ENCODE assay signal across 18 cellular contexts in genomic region chr5:89276566-89277305, GRCh38.
DNase-seq lines count a peak whose midpoint lies in the region; ATAC-seq, FAIRE-seq and TF ChIP-seq lines count a peak whose summit lies in the region.
"Had no signal": no experiment of that assay in that cellular context is flagged by ENCODE, and none has a peak within 500 bp of the region (broad histone marks: within the 10 kb centered on the region; RNA-seq: fewer than 3 reads in every experiment).

No MANE protein-coding gene starts in this region.

- H3K79me1 ChIP-seq in mesenchymal stem cell (replicated peaks; ENCODE audit: low read length, poor library complexity, severe bottlenecking): no peaks in the 10 kb centered on the region

- H4K8ac ChIP-seq in mesenchymal stem cell (ENCODE audit: low read length): no peak overlapping the region

- H3K4ac ChIP-seq in mesenchymal stem cell (ENCODE audit: low read depth in 1 of 2, low read length in 2 of 2): no peak overlapping the region

- no peak overlapping the region for H4K91ac ChIP-seq in mesenchymal stem cell (ENCODE audit: low read length)

- H2BK5ac ChIP-seq in mesenchymal stem cell (ENCODE audit: low read depth, low read length, poor library complexity, severe bottlenecking): no peak overlapping the region

- H3K23ac ChIP-seq in mesenchymal stem cell (ENCODE audit: low read length in 2 of 2): no peak overlapping the region

- no peak overlapping the region for H3K4me2 ChIP-seq in mesenchymal stem cell (ENCODE audit: low read length, poor library complexity, severe bottlenecking)

- H3K14ac ChIP-seq in mesenchymal stem cell (ENCODE audit: low read length in 2 of 2): no peak overlapping the region

- H3K27ac ChIP-seq in mesenchymal stem cell (ENCODE audit: low read length, poor library complexity, severe bottlenecking): no peak overlapping the region
- H3K27ac ChIP-seq in ascending aorta: no peak overlapping the region
- H3K27ac ChIP-seq: neutrophil had no signal

- no peak overlapping the region for H2BK15ac ChIP-seq in mesenchymal stem cell (ENCODE audit: low read depth, poor library complexity, severe bottlenecking)

- no peak overlapping the region for H2AK5ac ChIP-seq in mesenchymal stem cell (ENCODE audit: low read length, severe bottlenecking)

- 39% methylated on average over 1 of the region's 1 CpG for WGBS in mesenchymal stem cell

- no peak overlapping the region for H3K18ac ChIP-seq in mesenchymal stem cell (ENCODE audit: low read depth in 1 of 2, low read length in 2 of 2)

- H3K4me1 ChIP-seq in mesenchymal stem cell (ENCODE audit: control insufficient read depth, insufficient read depth, low read depth, low read length) (no peaks in the 10 kb centered on the region), ascending aorta (peaks cover 0 to 8% of the 10 kb centered on the region in 2 donors)

- intact Hi-C loops in ascending aorta (cut with DNase I): no loop called here

- no peak overlapping the region for H3K9ac ChIP-seq in mesenchymal stem cell (ENCODE audit: low read length)

- no peak overlapping the region for H2AFZ ChIP-seq in mesenchymal stem cell (ENCODE audit: low read depth, low read length)

- no peak for FAIRE-seq in bronchial epithelial cell (lab: Jason Lieb, UNC)

- no peaks in the 10 kb centered on the region for H3K27me3 ChIP-seq in bronchial epithelial cell (ENCODE audit: control insufficient read depth, insufficient read depth, low read length)
- no peaks in the 10 kb centered on the region for H3K27me3 ChIP-seq in mesenchymal stem cell (ENCODE audit: control insufficient read depth in 1 of 2, insufficient read depth in 1 of 2, low read length in 2 of 2)
- H3K27me3 ChIP-seq in ascending aorta: no peaks in the 10 kb centered on the region
- H3K27me3 ChIP-seq: neutrophil had no signal

- TF ChIP-seq CTCF in bronchial epithelial cell (IDR thresholded peaks at IDR 0.05; ENCODE audit: insufficient read depth, low read length, severe bottlenecking) (no peak), ascending aorta (IDR thresholded peaks at IDR 0.05) (no peak)

- DNase-seq in GM03348 (ENCODE audit: low spot score): peak; percentile 9
- DNase-seq in NCI-H226: peak; percentile 22
- DNase-seq in bronchial epithelial cell (ENCODE audit: low read depth): peak; percentile 95
- peak; percentile 52 for DNase-seq in mesenchymal stem cell
- DNase-seq in ascending aorta (ENCODE audit: low spot score in 2 of 2): no peak
- no peak for DNase-seq in occipital lobe (lab: John Stamatoyannopoulos, UW)
- no peak for DNase-seq in SIG-M5 (lab: John Stamatoyannopoulos, UW)
- DNase-seq: activated CD4-positive, alpha-beta T cell treated with anti-CD3 and anti-CD28 coated beads for 48 hours; aorta; CD8-positive, alpha-beta memory T cell; hippocampal formation; midbrain; NCI-H1048; NCI-H526; right cardiac atrium; stimulated activated naive CD8-positive, alpha-beta T cell treated with anti-CD3 and anti-CD28 coated beads, Interleukin-15, amount 100 ng/mL, for 72 hours had no signal

- no peak overlapping the region for H3K4me3 ChIP-seq in bronchial epithelial cell (ENCODE audit: low read depth, low read length)
- no peak overlapping the region for H3K4me3 ChIP-seq in mesenchymal stem cell (ENCODE audit: insufficient read depth in 1 of 2, low read depth in 1 of 2, low read length in 2 of 2)
- no peak overlapping the region for H3K4me3 ChIP-seq in ascending aorta

- peak overlapping the region in 1 of 2 experiments; percentile 32 for H2BK12ac ChIP-seq in mesenchymal stem cell (ENCODE audit: low read length in 2 of 2)

- H3K9me3 ChIP-seq in mesenchymal stem cell (ENCODE audit: control insufficient read depth, low read length) (no peaks in the 10 kb centered on the region), ascending aorta (no peaks in the 10 kb centered on the region)
- H3K9me3 ChIP-seq: neutrophil had no signal

- no peaks in the 10 kb centered on the region for H3K36me3 ChIP-seq in bronchial epithelial cell (ENCODE audit: control insufficient read depth, insufficient read depth, low read length)
- H3K36me3 ChIP-seq in mesenchymal stem cell (ENCODE audit: control insufficient read depth in 1 of 2, insufficient read depth in 2 of 2, low read depth in 1 of 2, low read length in 2 of 2): no peaks in the 10 kb centered on the region
- H3K36me3 ChIP-seq in ascending aorta: no peaks in the 10 kb centered on the region
- H3K36me3 ChIP-seq: neutrophil had no signal

- H2BK120ac ChIP-seq in mesenchymal stem cell (ENCODE audit: low read depth, low read length): no peak overlapping the region

- ATAC-seq in GM21390 (IDR thresholded peaks at IDR 0.05; ENCODE audit: unreplicated experiment): no peak
- ATAC-seq: right cardiac atrium; stimulated activated naive CD8-positive, alpha-beta T cell treated with anti-CD3 and anti-CD28 coated beads, Interleukin-15, amount 100 ng/mL, for 72 hours had no signal

Comparison
In these comparisons a context has a peak if more than half of its experiments do, and no peak if none do; other contexts are left out.
1. DNase-seq: peak in GM03348 (single experiment), NCI-H226 (single experiment), bronchial epithelial cell (single experiment) and mesenchymal stem cell (single experiment); none in ascending aorta (0 of 2), occipital lobe (single experiment) and SIG-M5 (single experiment).